Comparison of ENCODE assay signal across 12 cellular contexts in the genomic region with DNA sequence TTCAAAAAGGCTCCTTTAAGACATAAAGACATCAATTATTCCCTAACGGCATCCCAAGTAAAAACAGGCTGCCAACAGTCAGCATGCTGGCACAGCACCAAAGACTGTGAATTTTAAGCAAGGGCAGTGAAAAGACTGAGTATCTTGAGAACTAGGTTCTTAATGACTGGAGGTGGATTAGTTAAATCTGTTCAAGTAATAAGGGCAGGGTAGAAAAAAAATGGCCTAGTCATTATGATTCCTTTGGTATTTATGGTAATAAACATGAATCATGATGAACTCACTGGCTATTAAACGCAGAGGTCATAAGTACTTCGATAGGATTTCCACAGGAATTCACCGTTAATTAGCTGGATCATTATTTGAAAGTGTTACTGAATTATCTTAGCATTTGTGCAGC.
A peak's percentile ranks its signal among the peaks of the same experiment; 100 is the strongest.
DNase-seq lines count a peak whose midpoint lies in the region; ATAC-seq lines count a peak whose summit lies in the region.
"Had no signal": no experiment of that assay in that cellular context is flagged by ENCODE, and none has a peak within 500 bp of the region (broad histone marks: within the 10 kb centered on the region; RNA-seq: fewer than 3 reads in every experiment).

No MANE protein-coding gene starts in this region.

- ATAC-seq in GM21737 (IDR thresholded peaks at IDR 0.05; ENCODE audit: unreplicated experiment) (no peak), HG02885 (IDR thresholded peaks at IDR 0.05; ENCODE audit: poor library complexity, unreplicated experiment) (no peak), GM21447 (IDR thresholded peaks at IDR 0.05; ENCODE audit: unreplicated experiment) (no peak), HG02588 (IDR thresholded peaks at IDR 0.05; ENCODE audit: unreplicated experiment) (no peak)
- ATAC-seq: stimulated activated effector memory CD8-positive, alpha-beta T cell treated with anti-CD3 and anti-CD28 coated beads, Interleukin-12 subunit alpha, Interleukin-12 subunit beta, amount 100 ng/mL, for 72 hours had no signal

- DNase-seq in AG08395 (ENCODE audit: low spot score) (peak; percentile 58), HT1080 (ENCODE audit: low read depth) (peak; percentile 66), cerebellar cortex (ENCODE audit: low spot score) (peak; percentile 77), medulla oblongata (ENCODE audit: extremely low spot score) (peak; percentile 51)
- DNase-seq: activated T-cell treated with anti-CD3 and anti-CD28 coated beads, Interleukin-2, amount 50 U/mL, for 1 hour; kidney; NCI-H510A treated with DMSO at 0.1 percent for 48 hours had no signal
